Comparison of ENCODE assay signal across 1 cellular context in the genomic region with DNA sequence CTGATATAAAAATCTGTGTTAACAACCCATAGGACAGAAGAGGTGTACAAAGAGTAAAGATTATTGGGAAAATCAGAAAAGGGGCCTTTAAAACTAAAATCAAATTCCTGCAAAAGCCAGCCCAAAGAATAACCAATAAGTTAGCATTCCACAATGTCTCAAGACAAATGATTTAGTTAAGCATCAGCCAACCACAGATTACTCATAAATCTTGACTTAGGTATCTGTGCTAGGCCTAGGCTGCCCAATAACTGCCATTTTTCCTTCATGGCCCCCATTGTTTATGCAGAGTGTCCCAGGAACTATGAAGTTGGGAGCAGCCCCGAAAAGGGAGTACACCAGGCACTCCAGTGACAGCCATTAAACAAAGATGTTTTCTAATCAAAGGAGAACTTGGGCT.
TF ChIP-seq lines count a peak whose summit lies in the region.

No MANE protein-coding gene starts in this region.

TF ChIP-seq in IMR-90, 13 proteins besides CTCF, POLR2A, EP300 and RAD21:
- TF ChIP-seq, protein P1, sequence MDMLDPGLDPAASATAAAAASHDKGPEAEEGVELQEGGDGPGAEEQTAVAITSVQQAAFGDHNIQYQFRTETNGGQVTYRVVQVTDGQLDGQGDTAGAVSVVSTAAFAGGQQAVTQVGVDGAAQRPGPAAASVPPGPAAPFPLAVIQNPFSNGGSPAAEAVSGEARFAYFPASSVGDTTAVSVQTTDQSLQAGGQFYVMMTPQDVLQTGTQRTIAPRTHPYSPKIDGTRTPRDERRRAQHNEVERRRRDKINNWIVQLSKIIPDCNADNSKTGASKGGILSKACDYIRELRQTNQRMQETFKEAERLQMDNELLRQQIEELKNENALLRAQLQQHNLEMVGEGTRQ (IDR thresholded peaks at IDR 0.05; ENCODE audit: low read depth, low read length): no peak
- TF ChIP-seq MAZ (IDR thresholded peaks at IDR 0.05; ENCODE audit: borderline replicate concordance, low read depth, low read length) (no peak), RFX5 (IDR thresholded peaks at IDR 0.05; ENCODE audit: low read depth, low read length) (no peak), MAFK (IDR thresholded peaks at IDR 0.05; ENCODE audit: low read depth, low read length) (no peak), NFE2L2 (IDR thresholded peaks at IDR 0.05; ENCODE audit: low read depth, low read length) (no peak), MXI1 (IDR thresholded peaks at IDR 0.05; ENCODE audit: borderline replicate concordance, low read depth, low read length) (no peak), CEBPB (IDR thresholded peaks at IDR 0.05; ENCODE audit: low read depth, low read length) (no peak), BHLHE40 (IDR thresholded peaks at IDR 0.05; ENCODE audit: low read depth, low read length) (no peak), CHD1 (IDR thresholded peaks at IDR 0.05; ENCODE audit: low read depth, low read length) (no peak), SMC3 (IDR thresholded peaks at IDR 0.05; ENCODE audit: low read depth, low read length) (no peak), RCOR1 (IDR thresholded peaks at IDR 0.05; ENCODE audit: insufficient replicate concordance, low read length) (no peak), FOS (IDR thresholded peaks at IDR 0.05; ENCODE audit: low read depth, low read length) (no peak)
- TF ChIP-seq, protein P2, sequence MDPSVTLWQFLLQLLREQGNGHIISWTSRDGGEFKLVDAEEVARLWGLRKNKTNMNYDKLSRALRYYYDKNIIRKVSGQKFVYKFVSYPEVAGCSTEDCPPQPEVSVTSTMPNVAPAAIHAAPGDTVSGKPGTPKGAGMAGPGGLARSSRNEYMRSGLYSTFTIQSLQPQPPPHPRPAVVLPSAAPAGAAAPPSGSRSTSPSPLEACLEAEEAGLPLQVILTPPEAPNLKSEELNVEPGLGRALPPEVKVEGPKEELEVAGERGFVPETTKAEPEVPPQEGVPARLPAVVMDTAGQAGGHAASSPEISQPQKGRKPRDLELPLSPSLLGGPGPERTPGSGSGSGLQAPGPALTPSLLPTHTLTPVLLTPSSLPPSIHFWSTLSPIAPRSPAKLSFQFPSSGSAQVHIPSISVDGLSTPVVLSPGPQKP (IDR thresholded peaks at IDR 0.05; ENCODE audit: borderline replicate concordance, low read depth, low read length): no peak
